Comparison of ENCODE assay signal across 1 cellular context in the genomic region with DNA sequence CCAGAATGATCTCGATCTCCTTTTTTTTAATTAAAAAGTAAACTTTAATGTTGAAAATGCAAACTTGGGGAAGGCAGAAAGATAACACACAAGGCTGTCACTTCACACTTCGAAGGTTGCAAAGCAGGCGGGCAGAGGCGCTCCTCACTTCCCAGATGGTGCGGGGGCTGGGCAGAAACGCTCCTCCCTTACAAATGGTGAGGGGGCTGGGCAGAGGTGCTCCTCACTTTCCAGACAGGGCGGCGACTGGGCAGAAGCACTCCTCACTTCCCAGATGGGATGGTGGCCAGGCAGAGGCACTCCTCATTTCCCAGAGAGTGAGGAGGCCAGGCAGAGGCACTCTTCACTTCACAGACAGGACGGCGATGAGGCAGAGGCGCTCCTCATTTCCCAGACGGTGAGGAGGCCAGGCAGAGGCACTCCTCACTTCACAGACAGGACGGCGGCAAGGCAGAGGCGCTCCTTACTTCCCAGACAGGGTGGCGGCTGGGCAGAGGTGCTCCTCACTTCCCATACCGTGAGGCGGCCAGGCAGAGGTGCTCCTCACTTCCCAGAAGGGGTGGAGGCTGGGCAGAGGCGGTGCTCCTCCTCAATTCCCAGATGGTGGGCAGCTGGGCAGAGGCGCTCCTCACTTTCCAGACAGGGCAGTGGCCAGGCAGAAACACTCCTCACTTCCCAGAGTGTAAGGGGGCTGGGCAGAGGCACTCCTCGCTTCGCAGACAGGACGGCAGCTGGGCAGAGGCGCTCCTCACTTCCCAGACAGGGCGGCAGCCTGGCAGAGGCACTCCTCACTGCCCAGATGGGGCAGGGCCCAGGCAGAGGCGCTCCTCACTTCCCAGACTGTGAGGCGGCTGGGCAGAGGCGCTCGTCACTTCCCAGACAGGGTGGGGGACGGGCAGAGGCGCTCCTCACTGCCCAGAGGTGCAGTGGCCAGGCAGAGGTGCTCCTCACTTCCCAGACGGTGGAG. TPM values are rescaled to one million over a fixed set of nuclear protein-coding genes. Genes with fewer than 3 reads are reported as not detected.
"Had no signal": no experiment of that assay in that cellular context is flagged by ENCODE, and none has a peak within 500 bp of the region (broad histone marks: within the 10 kb centered on the region; RNA-seq: fewer than 3 reads in every experiment).

No MANE protein-coding gene starts in this region.

RNA-seq across cellular contexts. Expression of gene FKBP1C, which starts 16.9 kb away (rescaled TPM):
- polyA plus RNA-seq: IgD-negative memory B cell had no signal
